Comparison of ENCODE assay signal across 16 cellular contexts in the genomic region with DNA sequence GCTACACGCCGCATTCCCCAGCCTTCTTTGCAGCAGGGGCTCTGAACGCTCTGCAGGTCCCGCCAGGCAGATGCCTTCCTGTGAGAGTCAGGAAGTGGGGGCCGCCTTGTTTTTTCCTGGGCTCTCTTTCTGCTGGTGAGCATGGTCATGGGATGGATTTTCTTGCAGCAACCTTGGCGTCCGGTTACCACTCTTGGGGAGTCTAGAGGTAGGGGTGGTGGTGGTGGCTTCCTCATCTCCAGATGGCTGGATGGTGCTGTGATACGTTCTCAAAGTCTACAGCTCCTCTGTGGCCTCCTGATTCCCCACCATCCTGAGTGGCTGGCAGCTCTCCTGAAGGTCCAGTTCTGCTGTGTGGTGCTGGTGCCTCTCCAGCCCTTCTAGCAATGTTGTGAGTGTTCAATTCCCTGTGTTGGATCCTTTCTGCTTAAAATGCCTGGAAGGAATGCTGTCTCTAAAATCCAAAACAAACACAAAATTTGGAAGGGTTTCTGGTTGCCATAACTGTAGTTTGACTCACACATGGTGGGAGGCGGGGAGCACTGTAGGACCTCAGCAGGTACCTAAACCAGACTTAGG.
DNase-seq lines count a peak whose midpoint lies in the region; ATAC-seq lines count a peak whose summit lies in the region.
"Had no signal": no experiment of that assay in that cellular context is flagged by ENCODE, and none has a peak within 500 bp of the region (broad histone marks: within the 10 kb centered on the region; RNA-seq: fewer than 3 reads in every experiment).

No MANE protein-coding gene starts in this region.

- H3K27ac Mint-ChIP-seq in activated naive CD4-positive, alpha-beta T cell treated with anti-CD3 and anti-CD28 coated beads for 36 hours: no peak overlapping the region
- H3K27ac Mint-ChIP-seq: activated CD4-positive, alpha-beta T cell treated with anti-CD3 and anti-CD28 coated beads, Interleukin-2, amount 10 ng/mL, durations not matched to agents 7 days and 5 days; B cell; stimulated activated naive CD8-positive, alpha-beta T cell treated with anti-CD3 and anti-CD28 coated beads, Interleukin-15, Interleukin-2, amounts not matched to agents 100 ng/mL and 50 ng/mL, for 24 hours had no signal

- H3K27ac ChIP-seq in ACC112 (ENCODE audit: low read depth, low read length): peak overlapping the region; percentile 5; the same call in 1 of the 2 replicates

- no peak overlapping the region for H3K4me3 ChIP-seq in ACC112 (ENCODE audit: low read depth, low read length)
- no peak overlapping the region for H3K4me3 ChIP-seq in MG63

- peaks cover 7% of the 10 kb centered on the region for H3K4me1 Mint-ChIP-seq in activated naive CD4-positive, alpha-beta T cell treated with anti-CD3 and anti-CD28 coated beads for 36 hours (ENCODE audit: low read depth)

- H2AFZ ChIP-seq in ACC112 (ENCODE audit: low read length, unreplicated experiment): no peak overlapping the region

- H3K27me3 Mint-ChIP-seq in activated naive CD4-positive, alpha-beta T cell treated with anti-CD3 and anti-CD28 coated beads for 36 hours (ENCODE audit: low read depth): no peaks in the 10 kb centered on the region

- H3K9me3 Mint-ChIP-seq in activated naive CD4-positive, alpha-beta T cell treated with anti-CD3 and anti-CD28 coated beads for 36 hours: no peaks in the 10 kb centered on the region
- H3K9me3 Mint-ChIP-seq: activated CD4-positive, alpha-beta T cell treated with anti-CD3 and anti-CD28 coated beads, Interleukin-2, amount 10 ng/mL, durations not matched to agents 7 days and 5 days; stimulated activated naive CD8-positive, alpha-beta T cell treated with anti-CD3 and anti-CD28 coated beads, Interleukin-15, Interleukin-2, amounts not matched to agents 100 ng/mL and 50 ng/mL, for 24 hours had no signal

- H3K9me3 ChIP-seq in MG63: peaks cover 7% of the 10 kb centered on the region; the same call in 1 of the 2 replicates

- no peaks in the 10 kb centered on the region for H3K36me3 Mint-ChIP-seq in activated naive CD4-positive, alpha-beta T cell treated with anti-CD3 and anti-CD28 coated beads for 36 hours (ENCODE audit: low read depth)

- CTCF ChIA-PET in activated naive CD4-positive, alpha-beta T cell treated with anti-CD3 and anti-CD28 coated beads for 36 hours (lab: Charles Lee): no interaction called here

- peaks cover 37% of the 10 kb centered on the region for H3K4me1 ChIP-seq in ACC112 (ENCODE audit: control insufficient read depth, insufficient read depth, low read length, unreplicated experiment)

- no peak for ATAC-seq in HG03354 (IDR thresholded peaks at IDR 0.05; ENCODE audit: poor library complexity, severe bottlenecking, unreplicated experiment)
- ATAC-seq: HCT116 had no signal

- DNase-seq in MG63: peak; percentile 52
- peak; percentile 67 for DNase-seq in fibroblast of gingiva (ENCODE audit: low read depth)
- DNase-seq in posterior vena cava (ENCODE audit: low spot score): peak; percentile 66
- DNase-seq in activated naive CD4-positive, alpha-beta T cell treated with anti-CD3 and anti-CD28 coated beads for 36 hours: no peak
- DNase-seq in AML-193 (lab: John Stamatoyannopoulos, UW): no peak
- DNase-seq in NCI-H1436 treated with DMSO at 0.1 percent for 48 hours (lab: John Stamatoyannopoulos, UW): no peak
- DNase-seq: activated CD4-positive, alpha-beta T cell treated with anti-CD3 and anti-CD28 coated beads, Interleukin-2, amount 10 ng/mL, durations not matched to agents 7 days and 5 days; activated T-cell treated with anti-CD3 and anti-CD28 coated beads, Interleukin-2, amount 50 U/mL, for 48 hours; amygdala; DMS153; NCI-H2029 had no signal

- H3K36me3 ChIP-seq in ACC112 (ENCODE audit: insufficient read depth, low read length): no peaks in the 10 kb centered on the region
- no peaks in the 10 kb centered on the region for H3K36me3 ChIP-seq in MG63

- H3K79me2 ChIP-seq in ACC112 (ENCODE audit: control insufficient read depth, insufficient read depth, low read length, unreplicated experiment): no peaks in the 10 kb centered on the region

- no peak overlapping the region for H3K4me3 Mint-ChIP-seq in activated naive CD4-positive, alpha-beta T cell treated with anti-CD3 and anti-CD28 coated beads for 36 hours
- H3K4me3 Mint-ChIP-seq: activated CD4-positive, alpha-beta T cell treated with anti-CD3 and anti-CD28 coated beads, Interleukin-2, amount 10 ng/mL, durations not matched to agents 7 days and 5 days; B cell; stimulated activated naive CD8-positive, alpha-beta T cell treated with anti-CD3 and anti-CD28 coated beads, Interleukin-15, Interleukin-2, amounts not matched to agents 100 ng/mL and 50 ng/mL, for 24 hours had no signal

- intact Hi-C loops in posterior vena cava (cut with DNase I): loop anchor here in 1 of 2 donors (5.0 kb wide), 1 partner anchor 95 kb away; no protein-coding TSS in a partner anchor
- intact Hi-C loops in activated naive CD4-positive, alpha-beta T cell treated with anti-CD3 and anti-CD28 coated beads for 36 hours (cut with micrococcal nuclease): no loop called here

- no peaks in the 10 kb centered on the region for H3K27me3 ChIP-seq in ACC112 (ENCODE audit: insufficient read depth, low read length)
- H3K27me3 ChIP-seq in MG63: no peaks in the 10 kb centered on the region

Comparison
In these comparisons a context has a peak if more than half of its experiments do, and no peak if none do; other contexts are left out.
1. DNase-seq: peak in MG63 (single experiment), fibroblast of gingiva (single experiment) and posterior vena cava (single experiment); none in activated naive CD4-positive, alpha-beta T cell treated with anti-CD3 and anti-CD28 coated beads for 36 hours (single experiment), AML-193 (0 of 2) and NCI-H1436 treated with DMSO at 0.1 percent for 48 hours (single experiment).